ENCODE assay signal across 8 cellular contexts in the genomic region with DNA sequence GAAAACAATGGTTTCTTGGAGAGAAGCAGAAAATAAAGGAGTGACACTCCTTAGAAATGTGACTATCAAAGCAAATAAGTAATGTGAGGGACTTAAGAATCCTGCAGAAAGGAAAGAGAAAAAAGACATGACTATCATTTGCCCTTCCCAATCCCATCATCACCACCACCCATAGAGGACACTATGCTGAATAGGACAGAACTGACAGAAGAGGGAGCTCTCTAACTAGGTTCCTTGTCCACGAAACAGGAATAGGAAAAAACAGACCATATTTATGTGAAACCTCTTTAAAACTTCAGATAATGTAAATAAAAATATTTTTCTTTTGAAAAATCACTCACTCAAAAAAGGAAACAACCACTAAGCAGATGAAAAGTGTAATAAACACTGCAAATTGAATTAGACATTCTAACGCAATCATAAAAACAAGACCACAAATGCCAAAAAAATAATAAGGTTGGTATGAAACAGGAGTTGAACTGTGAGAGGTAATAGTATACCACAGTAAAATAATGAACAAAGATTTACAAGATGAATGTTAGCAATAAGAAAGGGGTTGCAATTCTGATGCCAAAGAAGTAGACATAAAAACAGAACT. TPM values are rescaled to one million over a fixed set of nuclear protein-coding genes. Genes with fewer than 3 reads are reported as not detected.
DNase-seq lines count a peak whose midpoint lies in the region; TF ChIP-seq lines count a peak whose summit lies in the region.

No MANE protein-coding gene starts in this region.

- no peaks in the 10 kb centered on the region for H3K27me3 ChIP-seq in esophagus squamous epithelium

- H3K36me3 Mint-ChIP-seq in nephron progenitor cell (ENCODE audit: low read depth), result no peaks in the 10 kb centered on the region

- H3K27me3 Mint-ChIP-seq in nephron progenitor cell (ENCODE audit: low read depth, poor library complexity), result peaks cover 4% of the 10 kb centered on the region

- no peaks in the 10 kb centered on the region for H3K9me3 ChIP-seq in esophagus squamous epithelium

- peaks cover 8% of the 10 kb centered on the region for H3K4me1 Mint-ChIP-seq in nephron progenitor cell

- intact Hi-C loops in esophagus squamous epithelium (cut with DNase I), result loop anchor here (5.0 kb wide), 1 partner anchor 231 kb away; no protein-coding TSS in a partner anchor

- in situ Hi-C loops in SK-MEL-5 (cut with HindIII; ENCODE audit: low pct_unique_long_range_greater_than_20kb, low sequenced_read_pairs), result no loop called here

- no peaks in the 10 kb centered on the region for H3K36me3 ChIP-seq in esophagus squamous epithelium

- no peaks in the 10 kb centered on the region for H3K4me1 ChIP-seq in esophagus squamous epithelium

- peak; percentile 66 for DNase-seq in EH (ENCODE audit: low read depth)
- peak; percentile 33 for DNase-seq in LNCaP clone FGC (ENCODE audit: low read depth)
- peak; percentile 79 for DNase-seq in SK-MEL-5 (ENCODE audit: low read depth, low spot score)
- DNase-seq in esophagus squamous epithelium (lab: John Stamatoyannopoulos, UW), result no peak
- peak; percentile 4 for DNase-seq in nephron progenitor cell
- no peak for DNase-seq in occipital lobe (lab: John Stamatoyannopoulos, UW)
- DNase-seq in NCI-H187 (lab: John Stamatoyannopoulos, UW), result no peak
- DNase-seq in cortex of kidney (lab: John Stamatoyannopoulos, UW), result no peak

- no peak overlapping the region for H3K27ac ChIP-seq in esophagus squamous epithelium

- H3K27ac Mint-ChIP-seq in nephron progenitor cell, result no peak overlapping the region

- 38 to 43% methylated on average over 2 of the region's 2 CpGs for WGBS in esophagus squamous epithelium, 2 donors

- H3K4me3 ChIP-seq in LNCaP clone FGC (ENCODE audit: low read depth, low read length), result no peak overlapping the region
- H3K4me3 ChIP-seq in esophagus squamous epithelium, result no peak overlapping the region

- TF ChIP-seq POLR2A in esophagus squamous epithelium (IDR thresholded peaks at IDR 0.05), result no peak

- no peak overlapping the region for H3K4me3 Mint-ChIP-seq in nephron progenitor cell

- peaks cover 9% of the 10 kb centered on the region for H3K9me3 Mint-ChIP-seq in nephron progenitor cell

- peak; percentile 90 for TF ChIP-seq CTCF in LNCaP clone FGC (IDR thresholded peaks at IDR 0.05; ENCODE audit: control insufficient read depth, extremely low read depth, insufficient read depth)
- peak; percentile 23 to 77 (median 62) for TF ChIP-seq CTCF in esophagus squamous epithelium (IDR thresholded peaks at IDR 0.05)
- TF ChIP-seq CTCF in nephron progenitor cell (IDR thresholded peaks at IDR 0.05), result peak; percentile 58

RNA-seq across cellular contexts. Expression of a gene that starts 24.1 kb away (rescaled TPM):
- total RNA-seq in SK-MEL-5 (2014; rRNA removed; shearing (Covaris generic)), result not detected in 2 replicates
- polyA plus RNA-seq in SK-MEL-5 (2015; cell fraction: cytosol; rRNA removed), result not detected in 2 replicates
- not detected in 2 replicates for polyA plus RNA-seq in SK-MEL-5 (2015; cell fraction: nucleus; rRNA removed)
- 1 to 10 TPM in 3 of 4 donors, under 1 TPM in 1; 0.92 to 2.3 (median 1.6) TPM for total RNA-seq in esophagus squamous epithelium
- 0.16 TPM for total RNA-seq in occipital lobe

RNA-seq across cellular contexts. Expression of a gene that starts 58.1 kb away (rescaled TPM):
- total RNA-seq in SK-MEL-5 (2014; rRNA removed; shearing (Covaris generic)), result 0.50 and 1.2 TPM in 2 replicates
- 0.09 and 0.17 TPM in 2 replicates for polyA plus RNA-seq in SK-MEL-5 (2015; cell fraction: cytosol; rRNA removed)
- polyA plus RNA-seq in SK-MEL-5 (2015; cell fraction: nucleus; rRNA removed), result 2.6 and 6.7 TPM in 2 replicates
- total RNA-seq in esophagus squamous epithelium (10 to 100 TPM in 1 of 4 donors, 1 to 10 TPM in 2, not detected in 1; 1.6 to 10.7 (median 1.9) TPM), occipital lobe (not detected)

Comparison
In these comparisons a context has a peak if more than half of its experiments do, and no peak if none do; other contexts are left out.
1. DNase-seq: peak in EH (single experiment), LNCaP clone FGC (single experiment), SK-MEL-5 (single experiment) and nephron progenitor cell (single experiment); none in esophagus squamous epithelium (single experiment), occipital lobe (single experiment), NCI-H187 (0 of 2) and cortex of kidney (single experiment).
2. Peak in every context shown above with its lines, with median percentiles within 50 percentile points of each other: CTCF ChIP-seq.